In genomic region chr19:39031368-39032163, GRCh38 we compare ENCODE assay signal across 8 cellular contexts. TPM values are rescaled to one million over a fixed set of nuclear protein-coding genes. Genes with fewer than 3 reads are reported as not detected.
A peak's percentile ranks its signal among the peaks of the same experiment; 100 is the strongest.
DNase-seq lines count a peak whose midpoint lies in the region; TF ChIP-seq lines count a peak whose summit lies in the region.

No MANE protein-coding gene starts in this region.

- 1 to 2% (median 1%) methylated on average over 9 to 58 of the region's 58 CpGs for WGBS in adrenal gland, 4 donors
- WGBS in transverse colon (ENCODE audit: low coverage in 1 of 2), 2 donors, result 2% methylated on average over 25 of the region's 58 CpGs; no CpG with 5 or more reads in 1 of the 2 donors

- intact Hi-C loops in adrenal gland (cut with DNase I) (no loop called here), left ventricle myocardium inferior (cut with micrococcal nuclease) (no loop called here), posterior cingulate gyrus (cut with DNase I) (loop anchor here (10.0 kb wide), 1 partner anchor 57 kb away; the partner anchor contains the start of gene FBXO17), transverse colon (cut with DNase I; ENCODE audit: low total_unique reads) (no loop called here)

- H3K27me3 ChIP-seq in MG63 (0 out of 2 replicates have a peak, but pooled peaks cover 3% of the 10 kb centered on the region), adrenal gland (no peaks in the 10 kb centered on the region), left ventricle myocardium inferior (ENCODE audit: low read depth) (peaks cover 44% of the 10 kb centered on the region), transverse colon (peaks cover 50% of the 10 kb centered on the region)

- TF ChIP-seq POLR2A in adrenal gland (IDR thresholded peaks at IDR 0.05) (no peak), transverse colon (IDR thresholded peaks at IDR 0.05) (no peak)

- H3K4me1 ChIP-seq in adrenal gland (replicated peaks in 1 of 2) (peaks cover 0 to 7% of the 10 kb centered on the region in 2 donors), left ventricle myocardium inferior (peaks cover 25% of the 10 kb centered on the region), transverse colon (peaks cover 6 to 27% (median 18%) of the 10 kb centered on the region in 4 donors)

- TF ChIP-seq CTCF in adrenal gland (IDR thresholded peaks at IDR 0.05), result peak in 1 of 6 experiments; percentile 1
- no peak for TF ChIP-seq CTCF in left ventricle myocardium inferior (IDR thresholded peaks at IDR 0.05; ENCODE audit: borderline replicate concordance)
- no peak for TF ChIP-seq CTCF in transverse colon (IDR thresholded peaks at IDR 0.05)

- no peaks in the 10 kb centered on the region for H3K9me3 ChIP-seq in MG63
- no peaks in the 10 kb centered on the region for H3K9me3 ChIP-seq in adrenal gland (replicated peaks in 1 of 3)
- no peaks in the 10 kb centered on the region for H3K9me3 ChIP-seq in left ventricle myocardium inferior (replicated peaks)
- H3K9me3 ChIP-seq in transverse colon, result no peaks in the 10 kb centered on the region

- H3K36me3 ChIP-seq in MG63 (no peaks in the 10 kb centered on the region), adrenal gland (replicated peaks in 1 of 2) (no peaks in the 10 kb centered on the region), left ventricle myocardium inferior (peaks cover 2% of the 10 kb centered on the region), transverse colon (no peaks in the 10 kb centered on the region)

- TF ChIP-seq EP300 in transverse colon (IDR thresholded peaks at IDR 0.05; ENCODE audit: low read depth), result no peak

- H3K27ac ChIP-seq in adrenal gland (peak overlapping the region in 1 of 5 donors; percentile 45), left ventricle myocardium inferior (replicated peaks) (peak overlapping the region; percentile 63), transverse colon (peak overlapping the region in 3 of 4 donors; percentile 44 to 66 (median 62))

- H3K4me3 ChIP-seq in MG63, result peak overlapping the region; percentile 57
- H3K4me3 ChIP-seq in adrenal gland, result peak overlapping the region in 2 of 4 donors; percentile 31 to 57
- H3K4me3 ChIP-seq in left ventricle myocardium inferior, result peak overlapping the region; percentile 76
- peak overlapping the region; percentile 32 to 70 (median 54) for H3K4me3 ChIP-seq in transverse colon

- peak; percentile 100 for DNase-seq in 8988T
- peak; percentile 54 for DNase-seq in GM19238 (ENCODE audit: insufficient read length, low spot score)
- peak; percentile 91 for DNase-seq in MG63
- DNase-seq in T-helper 1 cell, result peak; percentile 62 to 87 (median 68)
- peak; percentile 80 to 89 (median 84) for DNase-seq in adrenal gland
- peak; percentile 87 for DNase-seq in left ventricle myocardium inferior
- DNase-seq in posterior cingulate gyrus, result peak; percentile 62 to 99 (median 85)
- peak; percentile 90 for DNase-seq in transverse colon

- in situ Hi-C loops in transverse colon (cut with MboI; ENCODE audit: low pct_ligation_motif_present in 1 of 4, low pct_unique_long_range_greater_than_20kb in 1 of 4, low sequenced_read_pairs in 3 of 4), result no loop called here

RNA-seq across cellular contexts. Expression of gene FBXO27, which starts 0.8 kb away (rescaled TPM):
- 0.82 TPM in 1 of 2 replicates, not detected in the other for total RNA-seq in MG63 (2014; rRNA removed; shearing (Covaris generic); ENCODE audit: low replicate concordance)
- total RNA-seq in adrenal gland (10 to 100 TPM in 2 of 8 donors, 1 to 10 TPM in 6; 1.8 to 17.2 (median 3.7) TPM), left ventricle myocardium inferior (20.9 TPM), transverse colon (1 to 10 TPM in 2 of 4 donors, under 1 TPM in 1, not detected in 1; 0.14 to 1.5 (median 1.1) TPM)
- polyA plus RNA-seq in adrenal gland, result 1 to 10 TPM; 1.1 to 2.3 (median 2.0) TPM

RNA-seq across cellular contexts. Expression of gene ACP7, which starts 52.6 kb away (rescaled TPM):
- not detected in 2 replicates for total RNA-seq in MG63 (2014; rRNA removed; shearing (Covaris generic); ENCODE audit: low replicate concordance)
- not detected for total RNA-seq in adrenal gland
- not detected for polyA plus RNA-seq in adrenal gland
- not detected for total RNA-seq in left ventricle myocardium inferior
- total RNA-seq in transverse colon, result not detected

RNA-seq across cellular contexts. Expression of gene FBXO17, which starts 56.0 kb away (rescaled TPM):
- total RNA-seq in MG63 (2014; rRNA removed; shearing (Covaris generic); ENCODE audit: low replicate concordance), result 53.1 and 67.1 TPM in 2 replicates
- total RNA-seq in adrenal gland, result 10 to 100 TPM in 3 of 8 donors, 1 to 10 TPM in 5; 4.1 to 17.0 (median 9.2) TPM
- polyA plus RNA-seq in adrenal gland, result 10 to 100 TPM in 1 of 3 donors, 1 to 10 TPM in 2; 4.7 to 12.1 (median 9.2) TPM
- 3.0 TPM for total RNA-seq in left ventricle myocardium inferior
- 1 to 10 TPM; 2.2 to 7.8 (median 2.4) TPM for total RNA-seq in transverse colon
